ENCODE assay signal across 8 cellular contexts in genomic region chr22:50146440-50147228, GRCh38. TPM values are rescaled to one million over a fixed set of nuclear protein-coding genes. Genes with fewer than 3 reads are reported as not detected.
DNase-seq lines count a peak whose midpoint lies in the region; ATAC-seq and TF ChIP-seq lines count a peak whose summit lies in the region.
"Had no signal": no experiment of that assay in that cellular context is flagged by ENCODE, and none has a peak within 500 bp of the region (broad histone marks: within the 10 kb centered on the region; RNA-seq: fewer than 3 reads in every experiment).

No MANE protein-coding gene starts in this region.

- H3K9me3 ChIP-seq in RWPE2 (ENCODE audit: severe bottlenecking) (no peaks in the 10 kb centered on the region), neutrophil (no peaks in the 10 kb centered on the region)

- no peaks in the 10 kb centered on the region for H3K9me3 Mint-ChIP-seq in HFFc6

- peaks cover 7% of the 10 kb centered on the region for H3K4me1 Mint-ChIP-seq in HFFc6 (ENCODE audit: low read depth)

- H3K27me3 ChIP-seq in RWPE2 (ENCODE audit: insufficient read depth, poor library complexity, severe bottlenecking) (no peaks in the 10 kb centered on the region), neutrophil (no peaks in the 10 kb centered on the region)

- ATAC-seq in RWPE2 (ENCODE audit: low read depth) (peak; percentile 51), GM19467 (IDR thresholded peaks at IDR 0.05; ENCODE audit: unreplicated experiment) (no peak)

- no peak overlapping the region for H3K4me3 Mint-ChIP-seq in HFFc6

- H3K27ac Mint-ChIP-seq in HFFc6 = no peak overlapping the region

- H3K27ac ChIP-seq in RWPE2 (ENCODE audit: poor library complexity, severe bottlenecking) (no peak overlapping the region), neutrophil (peak overlapping the region; percentile 4)

- DNase-seq in HFFc6 (peak; percentile 72), RWPE2 (ENCODE audit: low spot score) (no peak), fibroblast of mammary gland (ENCODE audit: low read depth) (peak; percentile 83), NCI-H1105 treated with DMSO at 0.1 percent for 48 hours (lab: John Stamatoyannopoulos, UW) (no peak)
- DNase-seq in activated naive CD4-positive, alpha-beta T cell treated with Interleukin-2 at 50 U/mL for 16 hours = no peak

- TF ChIP-seq CTCF in HFFc6 (IDR thresholded peaks at IDR 0.05) (peak; percentile 87), RWPE2 (IDR thresholded peaks at IDR 0.05; ENCODE audit: poor library complexity, severe bottlenecking) (peak; percentile 87), fibroblast of mammary gland (conservative IDR thresholded peaks at IDR 0.05; ENCODE audit: control insufficient read depth, insufficient read depth, low read depth, low read length) (peak; percentile 100), neutrophil (IDR thresholded peaks at IDR 0.05) (no peak)

- H3K36me3 Mint-ChIP-seq in HFFc6 (ENCODE audit: low read depth) = no peaks in the 10 kb centered on the region

- H3K36me3 ChIP-seq in RWPE2 (ENCODE audit: low read depth) (no peaks in the 10 kb centered on the region), neutrophil (no peaks in the 10 kb centered on the region)

- peaks cover 12% of the 10 kb centered on the region for H3K27me3 Mint-ChIP-seq in HFFc6 (ENCODE audit: insufficient read depth)

- H3K4me1 ChIP-seq in RWPE2 (ENCODE audit: insufficient read depth, poor library complexity, severe bottlenecking) (no peaks in the 10 kb centered on the region), neutrophil (ENCODE audit: control insufficient read depth in 1 of 2, insufficient read depth in 1 of 2, low read depth in 1 of 2, low read length in 1 of 2) (peaks cover 44 to 47% of the 10 kb centered on the region in 2 experiments)

- H3K4me3 ChIP-seq in RWPE2 (ENCODE audit: severe bottlenecking) (no peak overlapping the region), fibroblast of mammary gland (ENCODE audit: control insufficient read depth, low read depth, low read length) (no peak overlapping the region), neutrophil (ENCODE audit: low read depth in 1 of 2, low read length in 1 of 2) (no peak overlapping the region)

RNA-seq across cellular contexts. Expression of gene PANX2, which starts 23.9 kb away (rescaled TPM):
- total RNA-seq in HFFc6 (2021; fragmentation: NEBNext Ultra II Directional; extraction: Animal tissue kit (Norgen Biotek cat#: 25700)) = 1 to 10 TPM; 1.2 to 2.3 (median 1.3) TPM

RNA-seq across cellular contexts. Expression of gene TRABD, which starts 39.1 kb away (rescaled TPM):
- 10 to 100 TPM; 25.0 to 36.0 (median 27.6) TPM for total RNA-seq in HFFc6 (2021; fragmentation: NEBNext Ultra II Directional; extraction: Animal tissue kit (Norgen Biotek cat#: 25700))

RNA-seq across cellular contexts. Expression of gene SELENOO, which starts 54.2 kb away (rescaled TPM):
- total RNA-seq in HFFc6 (2021; fragmentation: NEBNext Ultra II Directional; extraction: Animal tissue kit (Norgen Biotek cat#: 25700)) = 10 to 100 TPM; 14.4 to 18.0 (median 16.0) TPM

RNA-seq across cellular contexts. Expression of gene MOV10L1, which starts 56.8 kb away (rescaled TPM):
- 1 to 10 TPM in 1 of 6 experiments, under 1 TPM in 5; 0.09 to 1.3 (median 0.26) TPM for total RNA-seq in HFFc6 (2021; fragmentation: NEBNext Ultra II Directional; extraction: Animal tissue kit (Norgen Biotek cat#: 25700))
- total RNA-seq: T-helper 1 cell treated with Interleukin-12 subunit alpha and Interleukin-12 subunit beta and Interleukin-4 antibody, amounts not matched to agents 30 ng/mL and 1 ng/mL, for 36 hours had no signal

Comparison
In these comparisons a context has a peak if more than half of its experiments do, and no peak if none do; other contexts are left out.
1. DNase-seq: peak in HFFc6 (single experiment) and fibroblast of mammary gland (single experiment); none in RWPE2 (single experiment), NCI-H1105 treated with DMSO at 0.1 percent for 48 hours (single experiment) and activated naive CD4-positive, alpha-beta T cell treated with Interleukin-2 at 50 U/mL for 16 hours (single experiment).